29 cellular contexts compared by ENCODE assay signal in the genomic region with DNA sequence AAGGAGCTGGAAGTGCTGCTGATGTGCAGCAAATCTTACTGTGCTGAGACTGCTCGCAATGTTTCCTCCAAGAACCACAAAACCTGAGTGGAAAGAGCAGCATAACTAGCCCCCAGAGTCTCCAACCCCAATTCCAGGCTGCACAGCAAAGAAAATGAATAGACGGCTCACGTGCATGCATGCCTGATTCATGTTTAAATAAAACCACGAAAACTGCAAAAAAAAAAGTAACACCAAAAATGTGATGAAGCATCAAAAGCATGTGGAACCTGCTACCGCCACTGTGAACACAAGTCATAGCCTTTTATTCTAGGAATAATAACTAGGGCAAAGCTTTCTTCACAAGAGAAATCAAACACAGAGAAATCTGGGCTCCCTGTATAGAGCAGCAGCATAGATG. TPM values are rescaled to one million over a fixed set of nuclear protein-coding genes. Genes with fewer than 3 reads are reported as not detected.
"Had no signal": no experiment of that assay in that cellular context is flagged by ENCODE, and none has a peak within 500 bp of the region (broad histone marks: within the 10 kb centered on the region; RNA-seq: fewer than 3 reads in every experiment).

No MANE protein-coding gene starts in this region.

- H3K4me2 ChIP-seq: hepatocyte, neural progenitor cell had no signal

- H3K27ac ChIP-seq: heart right ventricle, hepatocyte, left ventricle myocardium inferior, neural progenitor cell, neutrophil, parathyroid adenoma, psoas muscle, right atrium auricular region, spleen, stomach, testis, thyroid gland, uterus had no signal

- FAIRE-seq: small intestine had no signal

- H3K79me2 ChIP-seq: hepatocyte, parathyroid adenoma had no signal

- H3K9ac ChIP-seq: neural progenitor cell, parathyroid adenoma had no signal

- H2AFZ ChIP-seq: hepatocyte, neural progenitor cell, parathyroid adenoma had no signal

- DNase-seq: heart right ventricle; islet precursor cell; left ventricle myocardium inferior; mesendoderm; naive B cell; natural killer cell; nephron progenitor cell; occipital lobe; psoas muscle; small intestine; spleen; stimulated activated CD4-positive, alpha-beta T cell treated with anti-CD3 and anti-CD28 coated beads, Interleukin-4, amount 100 ng/mL, for 4 hours; stimulated activated CD8-positive, alpha-beta memory T cell treated with anti-CD3 and anti-CD28 coated beads, Interleukin-4, amount 100 ng/mL, for 48 hours; stimulated activated naive CD4-positive, alpha-beta T cell treated with Interleukin-2 at 50 U/mL for 16 hours; stomach; testis; thyroid gland; trophoblast cell; uterus had no signal

- H3K4me3 ChIP-seq: heart right ventricle, hepatocyte, left ventricle myocardium inferior, lung, neural progenitor cell, psoas muscle, right atrium auricular region, spleen, stomach, testis, thyroid gland, uterus had no signal

- H3K36me3 ChIP-seq: heart right ventricle, left ventricle myocardium inferior, neural progenitor cell, neutrophil, right atrium auricular region, spleen, stomach, thyroid gland, uterus had no signal

- H3K9me3 ChIP-seq: heart right ventricle, left ventricle myocardium inferior, neutrophil, psoas muscle, right atrium auricular region, spleen, stomach, testis, thyroid gland, uterus had no signal

- H3K27me3 ChIP-seq: hepatocyte, neural progenitor cell, right atrium auricular region, testis, thyroid gland, uterus had no signal

- H3K4me1 ChIP-seq: heart right ventricle, left ventricle myocardium inferior, neural progenitor cell, psoas muscle, right atrium auricular region, spleen, testis, thyroid gland, uterus had no signal

- ATAC-seq: heart right ventricle; natural killer cell; psoas muscle; sciatic nerve; stimulated activated memory B cell treated with anti-CD40 and anti-IgM and Interleukin-4, amounts not matched to agents 10 μg/mL and 1 μg/mL and 100 μg/mL, for 72 hours had no signal

RNA-seq across cellular contexts. Expression of a gene that starts 23.6 kb away (rescaled TPM):
- total RNA-seq: occipital lobe, osteocyte, posterior vena cava, psoas muscle, sciatic nerve had no signal
